In the genomic region with DNA sequence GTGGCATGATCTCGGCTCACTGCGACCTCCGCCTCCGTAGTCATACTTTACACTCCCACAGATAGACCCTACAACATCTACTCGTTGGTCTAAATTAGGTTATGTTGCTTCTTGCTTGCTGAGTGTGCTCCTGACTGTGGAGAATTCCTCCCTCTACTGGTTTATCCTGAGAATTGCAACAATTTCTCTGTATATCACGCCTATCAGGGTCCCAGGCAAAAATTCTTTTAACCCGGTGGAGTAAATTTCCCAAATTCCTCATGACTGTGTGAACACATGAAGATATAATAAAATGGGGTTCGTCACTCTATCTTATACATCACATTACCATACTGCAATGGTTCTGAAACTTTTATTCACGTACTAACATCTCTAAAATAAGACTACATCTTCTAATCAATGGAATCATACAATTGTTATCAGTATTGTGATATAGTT, we compare ENCODE assay signal across 8 cellular contexts.
DNase-seq lines count a peak whose midpoint lies in the region; ATAC-seq and TF ChIP-seq lines count a peak whose summit lies in the region.

No MANE protein-coding gene starts in this region.

- no peaks in the 10 kb centered on the region for H4K20me1 ChIP-seq in PC-3 (ENCODE audit: low read length)

- DNase-seq in DMS53 treated with DMSO at 0.1 percent for 48 hours (lab: John Stamatoyannopoulos, UW; ENCODE audit: unreplicated experiment) (peak; percentile 68), HS-5 (ENCODE audit: low read depth) (peak; percentile 29), PC-3 (peak; percentile 76), coronary artery (ENCODE audit: low spot score) (no peak), medulla oblongata (ENCODE audit: extremely low spot score) (peak; percentile 58), cerebellar nuclear complex (lab: John Stamatoyannopoulos, UW) (no peak), GM19238 (ENCODE audit: insufficient read length, low spot score) (no peak)

- no TSS peak for BruUV-seq in PC-3 (replicated peaks; lab: Mats Ljungman, UMichigan)

- no peak overlapping the region for H3K9ac ChIP-seq in PC-3 (ENCODE audit: low read length)

- H3K4me1 ChIP-seq in PC-3 (ENCODE audit: insufficient read depth, low read length), result no peaks in the 10 kb centered on the region

- ATAC-seq in GM19467 (IDR thresholded peaks at IDR 0.05; ENCODE audit: unreplicated experiment), result peak; percentile 76
- peak; percentile 97 for ATAC-seq in PC-3

- H3F3A ChIP-seq in PC-3 (ENCODE audit: low read length, unreplicated experiment), result no peaks in the 10 kb centered on the region

- H3K27ac ChIP-seq in PC-3 (ENCODE audit: low read length), result no peak overlapping the region
- no peak overlapping the region for H3K27ac ChIP-seq in coronary artery

- no peak overlapping the region for H3K4me2 ChIP-seq in PC-3 (ENCODE audit: low read length)

- H3K4me3 ChIP-seq in PC-3 (ENCODE audit: low read length), result no peak overlapping the region
- H3K4me3 ChIP-seq in coronary artery, result no peak overlapping the region

- no peak overlapping the region for H2AFZ ChIP-seq in PC-3 (ENCODE audit: low read length)

- H3K27me3 ChIP-seq in PC-3 (ENCODE audit: low read length), result peaks cover 42% of the 10 kb centered on the region

- intact Hi-C loops in PC-3 (cut with micrococcal nuclease), result loop anchor here (1.0 to 10.0 kb wide), 8 partner anchors 89 to 713 kb away; a partner anchor contains a TSS

- no peaks in the 10 kb centered on the region for H3K36me3 ChIP-seq in PC-3 (ENCODE audit: low read depth, low read length)

- CTCF ChIA-PET in PC-3 (lab: Charles Lee), result no interaction called here

- no peaks in the 10 kb centered on the region for H3K9me3 ChIP-seq in PC-3 (ENCODE audit: low read length)

- TF ChIP-seq CTCF in PC-3 (conservative IDR thresholded peaks at IDR 0.05; ENCODE audit: low read depth, low read length), result peak; percentile 86
- TF ChIP-seq CTCF in coronary artery (IDR thresholded peaks at IDR 0.05), result peak; percentile 64

- POLR2A ChIA-PET in PC-3 (lab: Charles Lee; ENCODE audit: unreplicated experiment), result interaction anchor here (0.7 kb wide), 1 partner anchor 254 kb away, joined by 3 read pairs; no protein-coding TSS in a partner anchor

- H3K79me2 ChIP-seq in PC-3 (ENCODE audit: low read length), result no peaks in the 10 kb centered on the region

- H3K9me2 ChIP-seq in PC-3 (replicated peaks; ENCODE audit: low read length), result no peaks in the 10 kb centered on the region

Comparison
In these comparisons a context has a peak if more than half of its experiments do, and no peak if none do; other contexts are left out.
1. DNase-seq: peak in DMS53 treated with DMSO at 0.1 percent for 48 hours (single experiment), HS-5 (single experiment), PC-3 (single experiment) and medulla oblongata (single experiment); none in coronary artery (single experiment), cerebellar nuclear complex (0 of 2) and GM19238 (single experiment).